8 cellular contexts compared by ENCODE assay signal in genomic region chr3:186569779-186570095, GRCh38. TPM values are rescaled to one million over a fixed set of nuclear protein-coding genes. Genes with fewer than 3 reads are reported as not detected.
A peak's percentile ranks its signal among the peaks of the same experiment; 100 is the strongest.
DNase-seq lines count a peak whose midpoint lies in the region; ATAC-seq and TF ChIP-seq lines count a peak whose summit lies in the region.

No MANE protein-coding gene starts in this region.

- intact Hi-C loops in sigmoid colon (cut with DNase I), result loop anchor here (5.0 to 10.0 kb wide), 5 partner anchors 165 to 982 kb away; partner anchors contain the start of genes EIF4A2, ETV5, SENP2 and TRA2B

- TF ChIP-seq CTCF in GM12875 (IDR thresholded peaks at IDR 0.05; ENCODE audit: borderline replicate concordance, insufficient read depth, low read depth, low read length), result no peak
- no peak for TF ChIP-seq CTCF in SU-DHL-6 (IDR thresholded peaks at IDR 0.05; ENCODE audit: insufficient read depth, low read length, poor library complexity, severe bottlenecking)
- TF ChIP-seq CTCF in fibroblast of pulmonary artery (IDR thresholded peaks at IDR 0.05; ENCODE audit: low read length, missing control alignments), result no peak
- no peak for TF ChIP-seq CTCF in sigmoid colon (IDR thresholded peaks at IDR 0.05)
- TF ChIP-seq CTCF in GM13976 (IDR thresholded peaks at IDR 0.05; ENCODE audit: borderline replicate concordance, control extremely low read depth, extremely low read depth, insufficient read depth, missing control alignments), result no peak

- peaks cover 22% of the 10 kb centered on the region for H3K36me3 ChIP-seq in SU-DHL-6 (ENCODE audit: low read length)
- peaks cover 0 to 27% (median 0%) of the 10 kb centered on the region in 4 donors for H3K36me3 ChIP-seq in sigmoid colon

- TF ChIP-seq EP300 in sigmoid colon (IDR thresholded peaks at IDR 0.05), result no peak

- ATAC-seq in GM19351 (IDR thresholded peaks at IDR 0.05; ENCODE audit: unreplicated experiment), result no peak
- ATAC-seq in HG02642 (IDR thresholded peaks at IDR 0.05; ENCODE audit: poor library complexity, unreplicated experiment), result no peak

- no peak for TF ChIP-seq POLR2A in sigmoid colon (IDR thresholded peaks at IDR 0.05)

- peaks cover 60% of the 10 kb centered on the region for H3K79me2 ChIP-seq in SU-DHL-6 (ENCODE audit: insufficient read depth, low read length)

- H3K4me3 ChIP-seq in GM12875 (ENCODE audit: low read depth, low read length) (peak overlapping the region; percentile 77), SU-DHL-6 (ENCODE audit: insufficient read depth, low read length, poor library complexity, severe bottlenecking) (peak overlapping the region; percentile 86), fibroblast of pulmonary artery (replicated peaks; ENCODE audit: low read depth, low read length) (peak overlapping the region; percentile 89), sigmoid colon (peak overlapping the region; percentile 31 to 92 (median 80))

- peaks cover 2% of the 10 kb centered on the region; the same call in 1 of the 2 replicates for H3F3A ChIP-seq in SU-DHL-6 (ENCODE audit: insufficient read depth)

- H3K9me3 ChIP-seq in SU-DHL-6 (ENCODE audit: insufficient read depth, low read length), result no peaks in the 10 kb centered on the region
- no peaks in the 10 kb centered on the region for H3K9me3 ChIP-seq in sigmoid colon

- H2AFZ ChIP-seq in SU-DHL-6 (ENCODE audit: low read depth, low read length, severe bottlenecking), result no peak overlapping the region

- in situ Hi-C loops in GM13976 (cut with MboI; ENCODE audit: low sequenced_read_pairs, unreplicated experiment), result no loop called here

- no peaks in the 10 kb centered on the region for H4K20me1 ChIP-seq in SU-DHL-6 (ENCODE audit: low read depth, low read length)

- peak overlapping the region; percentile 75 for H3K4me2 ChIP-seq in SU-DHL-6 (ENCODE audit: low read depth, low read length, poor library complexity, severe bottlenecking)

- peaks cover 0 to 48% (median 35%) of the 10 kb centered on the region in 4 donors for H3K4me1 ChIP-seq in sigmoid colon

- DNase-seq in fibroblast of pulmonary artery (ENCODE audit: low read depth) (no peak), sigmoid colon (no peak), Ammon's horn (ENCODE audit: low spot score) (no peak), GM13976 (ENCODE audit: low spot score) (no peak)

- H3K27ac ChIP-seq in SU-DHL-6 (ENCODE audit: low read depth, low read length), result peak overlapping the region; percentile 48
- H3K27ac ChIP-seq in sigmoid colon, result peak overlapping the region; percentile 66 to 77 (median 76)

- no peaks in the 10 kb centered on the region for H3K9me2 ChIP-seq in SU-DHL-6 (replicated peaks; ENCODE audit: insufficient read depth, low read length)

- H3K27me3 ChIP-seq in SU-DHL-6 (ENCODE audit: low read length) (no peaks in the 10 kb centered on the region), sigmoid colon (no peaks in the 10 kb centered on the region)

- peak overlapping the region; percentile 80 for H3K9ac ChIP-seq in SU-DHL-6 (ENCODE audit: low read length)

- whole genome bisulfite sequencing in sigmoid colon, 2 donors, result 1 to 5% methylated on average over 7 of the region's 7 CpGs

RNA-seq across cellular contexts. Expression of gene DNAJB11, which starts 0.8 kb away (rescaled TPM):
- total RNA-seq in sigmoid colon, result 10 to 100 TPM; 17.2 to 33.1 (median 26.2) TPM
- polyA plus RNA-seq in sigmoid colon, result 10 to 100 TPM; 10.8 to 73.3 (median 19.0) TPM

RNA-seq across cellular contexts. Expression of gene TBCCD1, which starts 2.6 kb away (rescaled TPM):
- 10 to 100 TPM in 3 of 4 donors, 1 to 10 TPM in 1; 9.7 to 14.3 (median 11.4) TPM for total RNA-seq in sigmoid colon
- polyA plus RNA-seq in sigmoid colon, result 1 to 10 TPM; 4.9 to 6.6 (median 6.3) TPM

RNA-seq across cellular contexts. Expression of gene CRYGS, which starts 25.6 kb away (rescaled TPM):
- total RNA-seq in sigmoid colon, result 1 to 10 TPM; 1.5 to 5.0 (median 3.3) TPM
- polyA plus RNA-seq in sigmoid colon, result 1 to 10 TPM in 1 of 3 donors, not detected in 2; 2.7 TPM

RNA-seq across cellular contexts. Expression of gene AHSG, which starts 43.1 kb away (rescaled TPM):
- not detected for total RNA-seq in sigmoid colon
- under 1 TPM in 1 of 3 donors, not detected in 2; 0.04 TPM for polyA plus RNA-seq in sigmoid colon
